8 cellular contexts compared by ENCODE assay signal in the genomic region with DNA sequence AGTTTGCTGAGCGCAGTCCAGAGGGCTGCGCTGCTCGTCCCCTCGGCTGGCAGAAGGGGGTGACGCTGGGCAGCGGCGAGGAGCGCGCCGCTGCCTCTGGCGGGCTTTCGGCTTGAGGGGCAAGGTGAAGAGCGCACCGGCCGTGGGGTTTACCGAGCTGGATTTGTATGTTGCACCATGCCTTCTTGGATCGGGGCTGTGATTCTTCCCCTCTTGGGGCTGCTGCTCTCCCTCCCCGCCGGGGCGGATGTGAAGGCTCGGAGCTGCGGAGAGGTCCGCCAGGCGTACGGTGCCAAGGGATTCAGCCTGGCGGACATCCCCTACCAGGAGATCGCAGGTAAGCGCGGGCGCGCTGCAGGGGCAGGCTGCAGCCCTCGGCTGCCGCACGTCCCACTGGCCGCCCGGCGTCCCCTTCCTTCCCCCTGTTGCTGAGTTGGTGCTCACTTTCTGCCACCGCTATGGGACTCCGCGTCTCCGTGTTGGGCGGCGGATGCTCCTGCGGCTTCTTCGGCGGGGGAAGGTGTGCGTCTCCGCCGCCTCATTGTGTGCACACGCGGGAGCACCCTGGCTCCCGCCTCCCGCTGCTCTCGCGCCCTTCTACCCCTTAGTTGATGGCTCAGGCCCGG. TPM values are rescaled to one million over a fixed set of nuclear protein-coding genes. Genes with fewer than 3 reads are reported as not detected.
A peak's percentile ranks its signal among the peaks of the same experiment; 100 is the strongest.
DNase-seq lines count a peak whose midpoint lies in the region; ATAC-seq lines count a peak whose summit lies in the region.

No MANE protein-coding gene starts in this region.

- no peaks in the 10 kb centered on the region for H3K36me3 ChIP-seq in iPS-20b (ENCODE audit: insufficient read depth, low read depth, low read length)

- in situ Hi-C loops in Caki2 (cut with HindIII; ENCODE audit: low pct_unique_long_range_greater_than_20kb, low sequenced_read_pairs) = no loop called here

- DNase-seq in Caki2 (ENCODE audit: low read depth) = peak; percentile 76
- peak; percentile 59 for DNase-seq in NCI-H128 (lab: John Stamatoyannopoulos, UW; ENCODE audit: unreplicated experiment)
- peak; percentile 46 for DNase-seq in amniotic epithelial cell (ENCODE audit: low read depth)
- DNase-seq in stimulated activated naive CD8-positive, alpha-beta T cell treated with anti-CD3 and anti-CD28 coated beads, Interleukin-15, amount 100 ng/mL, for 72 hours = no peak
- DNase-seq in medulla oblongata (ENCODE audit: extremely low spot score) = no peak
- DNase-seq in central memory CD4-positive, alpha-beta T cell = no peak

- ATAC-seq in stimulated activated naive CD8-positive, alpha-beta T cell treated with anti-CD3 and anti-CD28 coated beads, Interleukin-15, amount 100 ng/mL, for 72 hours = no peak
- ATAC-seq in GM18861 (IDR thresholded peaks at IDR 0.05; ENCODE audit: unreplicated experiment) = no peak

- H3K27ac ChIP-seq in iPS-20b (ENCODE audit: low read length) = no peak overlapping the region

- peak overlapping the region; percentile 79 for H3K4me3 ChIP-seq in iPS-20b (ENCODE audit: low read length)

- H3K9ac ChIP-seq in iPS-20b (ENCODE audit: low read depth, low read length) = peak overlapping the region; percentile 86

- H3K9me3 ChIP-seq in iPS-20b (ENCODE audit: insufficient read depth, low read depth, low read length) = no peaks in the 10 kb centered on the region

- H3K4me1 ChIP-seq in iPS-20b (ENCODE audit: insufficient read depth, low read length) = peaks cover 47% of the 10 kb centered on the region

- peaks cover 10% of the 10 kb centered on the region for H3K4me1 Mint-ChIP-seq in stimulated activated naive CD8-positive, alpha-beta T cell treated with anti-CD3 and anti-CD28 coated beads, Interleukin-15, amount 100 ng/mL, for 72 hours

- H3K27me3 Mint-ChIP-seq in stimulated activated naive CD8-positive, alpha-beta T cell treated with anti-CD3 and anti-CD28 coated beads, Interleukin-15, amount 100 ng/mL, for 72 hours = peaks cover 66% of the 10 kb centered on the region

- no peaks in the 10 kb centered on the region for H3K9me3 Mint-ChIP-seq in stimulated activated naive CD8-positive, alpha-beta T cell treated with anti-CD3 and anti-CD28 coated beads, Interleukin-15, amount 100 ng/mL, for 72 hours

- H3K27ac Mint-ChIP-seq in stimulated activated naive CD8-positive, alpha-beta T cell treated with anti-CD3 and anti-CD28 coated beads, Interleukin-15, amount 100 ng/mL, for 72 hours = peak overlapping the region in 1 of 2 donors; percentile 19

- peaks cover 28% of the 10 kb centered on the region; the same call in 1 of the 2 replicates for H3K27me3 ChIP-seq in iPS-20b (ENCODE audit: insufficient read depth, low read length)

- H3K4me3 Mint-ChIP-seq in stimulated activated naive CD8-positive, alpha-beta T cell treated with anti-CD3 and anti-CD28 coated beads, Interleukin-15, amount 100 ng/mL, for 72 hours = peak overlapping the region; percentile 42 to 54

RNA-seq across cellular contexts. Expression of a gene that starts 0.8 kb away (rescaled TPM):
- total RNA-seq in Caki2 (2014; rRNA removed; shearing (Covaris generic); ENCODE audit: low replicate concordance) = 6.5 and 6.7 TPM in 2 replicates

Comparison
In these comparisons a context has a peak if more than half of its experiments do, and no peak if none do; other contexts are left out.
1. DNase-seq: peak in Caki2 (single experiment), NCI-H128 (single experiment) and amniotic epithelial cell (single experiment); none in stimulated activated naive CD8-positive, alpha-beta T cell treated with anti-CD3 and anti-CD28 coated beads, Interleukin-15, amount 100 ng/mL, for 72 hours (0 of 2), medulla oblongata (single experiment) and central memory CD4-positive, alpha-beta T cell (single experiment).